ENCODE assay signal across 1 cellular context in the genomic region with DNA sequence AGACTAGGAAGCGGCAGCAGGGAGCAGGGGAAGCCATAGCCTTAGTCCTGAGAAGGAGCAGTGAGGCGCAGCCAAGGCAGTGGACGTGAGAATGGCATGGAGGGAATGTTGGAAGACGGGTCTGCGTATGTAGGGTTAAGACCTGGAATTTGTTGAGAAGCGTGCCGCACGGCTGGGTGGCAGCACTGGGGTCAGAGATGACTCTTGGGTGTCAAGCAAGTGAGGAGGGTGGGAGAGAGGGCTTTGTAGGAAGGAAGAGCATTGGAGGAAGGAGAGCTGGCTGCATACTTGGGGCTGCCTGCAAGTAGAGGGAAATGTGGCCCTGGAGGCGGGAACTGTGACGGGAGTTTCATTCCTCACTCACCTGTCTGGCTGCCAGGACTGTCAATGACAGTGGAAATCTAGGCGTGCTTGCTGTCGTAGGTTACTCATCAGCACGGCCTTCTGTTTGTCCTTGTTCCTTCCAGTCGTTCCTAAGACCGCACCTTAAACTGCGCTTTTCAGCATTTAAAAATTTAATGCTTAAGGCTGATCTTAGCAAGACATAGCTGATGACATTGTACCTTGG.
TF ChIP-seq lines count a peak whose summit lies in the region.

No MANE protein-coding gene starts in this region.

TF ChIP-seq in HCT116, 20 proteins besides CTCF, POLR2A, EP300 and RAD21:
- TF ChIP-seq SRF (IDR thresholded peaks at IDR 0.05; ENCODE audit: low read depth): no peak
- TF ChIP-seq EZH2 (IDR thresholded peaks at IDR 0.05): no peak
- TF ChIP-seq SP1 (IDR thresholded peaks at IDR 0.05; ENCODE audit: low read depth): no peak
- TF ChIP-seq ELF1 (IDR thresholded peaks at IDR 0.05; ENCODE audit: borderline replicate concordance, low read depth): no peak
- no peak for TF ChIP-seq FOSL1 (IDR thresholded peaks at IDR 0.05; ENCODE audit: low read depth)
- TF ChIP-seq SIN3A (IDR thresholded peaks at IDR 0.05; ENCODE audit: low read depth): no peak
- TF ChIP-seq JUND (IDR thresholded peaks at IDR 0.05): no peak
- TF ChIP-seq, protein P1, sequence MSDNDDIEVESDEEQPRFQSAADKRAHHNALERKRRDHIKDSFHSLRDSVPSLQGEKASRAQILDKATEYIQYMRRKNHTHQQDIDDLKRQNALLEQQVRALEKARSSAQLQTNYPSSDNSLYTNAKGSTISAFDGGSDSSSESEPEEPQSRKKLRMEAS (IDR thresholded peaks at IDR 0.05): no peak
- no peak for TF ChIP-seq TCF7L2 (IDR thresholded peaks at IDR 0.05; ENCODE audit: borderline replicate concordance, extremely low read depth, insufficient read depth, insufficient read length)
- no peak for TF ChIP-seq YY1 (IDR thresholded peaks at IDR 0.05; ENCODE audit: extremely low read depth, insufficient replicate concordance, low read depth, low read length)
- TF ChIP-seq, protein P2, sequence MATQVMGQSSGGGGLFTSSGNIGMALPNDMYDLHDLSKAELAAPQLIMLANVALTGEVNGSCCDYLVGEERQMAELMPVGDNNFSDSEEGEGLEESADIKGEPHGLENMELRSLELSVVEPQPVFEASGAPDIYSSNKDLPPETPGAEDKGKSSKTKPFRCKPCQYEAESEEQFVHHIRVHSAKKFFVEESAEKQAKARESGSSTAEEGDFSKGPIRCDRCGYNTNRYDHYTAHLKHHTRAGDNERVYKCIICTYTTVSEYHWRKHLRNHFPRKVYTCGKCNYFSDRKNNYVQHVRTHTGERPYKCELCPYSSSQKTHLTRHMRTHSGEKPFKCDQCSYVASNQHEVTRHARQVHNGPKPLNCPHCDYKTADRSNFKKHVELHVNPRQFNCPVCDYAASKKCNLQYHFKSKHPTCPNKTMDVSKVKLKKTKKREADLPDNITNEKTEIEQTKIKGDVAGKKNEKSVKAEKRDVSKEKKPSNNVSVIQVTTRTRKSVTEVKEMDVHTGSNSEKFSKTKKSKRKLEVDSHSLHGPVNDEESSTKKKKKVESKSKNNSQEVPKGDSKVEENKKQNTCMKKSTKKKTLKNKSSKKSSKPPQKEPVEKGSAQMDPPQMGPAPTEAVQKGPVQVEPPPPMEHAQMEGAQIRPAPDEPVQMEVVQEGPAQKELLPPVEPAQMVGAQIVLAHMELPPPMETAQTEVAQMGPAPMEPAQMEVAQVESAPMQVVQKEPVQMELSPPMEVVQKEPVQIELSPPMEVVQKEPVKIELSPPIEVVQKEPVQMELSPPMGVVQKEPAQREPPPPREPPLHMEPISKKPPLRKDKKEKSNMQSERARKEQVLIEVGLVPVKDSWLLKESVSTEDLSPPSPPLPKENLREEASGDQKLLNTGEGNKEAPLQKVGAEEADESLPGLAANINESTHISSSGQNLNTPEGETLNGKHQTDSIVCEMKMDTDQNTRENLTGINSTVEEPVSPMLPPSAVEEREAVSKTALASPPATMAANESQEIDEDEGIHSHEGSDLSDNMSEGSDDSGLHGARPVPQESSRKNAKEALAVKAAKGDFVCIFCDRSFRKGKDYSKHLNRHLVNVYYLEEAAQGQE (IDR thresholded peaks at IDR 0.05; ENCODE audit: low read depth): no peak
